Comparison of ENCODE assay signal across 8 cellular contexts in the genomic region with DNA sequence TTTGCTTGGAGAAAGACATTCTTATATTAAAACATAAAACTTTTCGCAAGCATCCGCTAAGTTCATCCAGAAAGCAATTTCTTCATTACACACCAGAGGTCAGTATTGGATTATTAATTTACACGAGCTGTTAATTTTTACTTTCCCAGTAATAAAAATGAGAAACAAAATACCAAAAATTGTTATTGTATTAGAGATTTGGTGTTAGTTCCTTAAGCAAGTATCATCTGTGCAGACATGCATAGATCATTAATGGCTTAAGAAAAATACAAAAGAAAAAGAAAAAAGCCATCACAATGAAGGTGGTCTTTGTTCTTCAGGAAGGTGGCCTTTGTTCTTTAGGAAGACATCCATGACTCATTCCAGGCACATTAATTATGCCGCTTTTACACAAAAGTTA.
DNase-seq lines count a peak whose midpoint lies in the region; TF ChIP-seq lines count a peak whose summit lies in the region.

No MANE protein-coding gene starts in this region.

- H3K9me3 ChIP-seq in WERI-Rb-1 (ENCODE audit: severe bottlenecking): no peaks in the 10 kb centered on the region

- no peaks in the 10 kb centered on the region for H3K27me3 ChIP-seq in WERI-Rb-1 (ENCODE audit: insufficient read depth, low read depth, severe bottlenecking)

- TF ChIP-seq POLR2A in erythroblast (IDR thresholded peaks at IDR 0.05; ENCODE audit: low read length): no peak

- H3K36me3 ChIP-seq in WERI-Rb-1: no peaks in the 10 kb centered on the region

- DNase-seq in DMS153 treated with DMSO at 0.1 percent for 48 hours (lab: John Stamatoyannopoulos, UW; ENCODE audit: unreplicated experiment) (peak; percentile 44), DMS153 (lab: John Stamatoyannopoulos, UW) (no peak), NCI-H446 treated with DMSO at 0.1 percent for 48 hours (lab: John Stamatoyannopoulos, UW) (peak; percentile 17), erythroblast (lab: John Stamatoyannopoulos, UW) (peak; percentile 3 to 49), retinal pigment epithelial cell (ENCODE audit: low read depth) (no peak), HPDE6-E6E7 (ENCODE audit: extremely low spot score) (no peak), WERI-Rb-1 (no peak)
- no peak for DNase-seq in stimulated activated CD4-positive, alpha-beta T cell treated with anti-CD3 and anti-CD28 coated beads, Interleukin-4, amount 100 ng/mL, for 1 hour

- H3K27ac ChIP-seq in WERI-Rb-1: no peak overlapping the region

- no peak overlapping the region for H3K4me3 ChIP-seq in retinal pigment epithelial cell (ENCODE audit: low read length)
- no peak overlapping the region for H3K4me3 ChIP-seq in WERI-Rb-1 (ENCODE audit: low read depth, low read length)

- TF ChIP-seq CTCF in retinal pigment epithelial cell (conservative IDR thresholded peaks at IDR 0.05; ENCODE audit: low read depth, low read length) (peak; percentile 53), WERI-Rb-1 (IDR thresholded peaks at IDR 0.05; ENCODE audit: low read depth, low read length) (no peak)

Comparison
In these comparisons a context has a peak if more than half of its experiments do, and no peak if none do; other contexts are left out.
1. DNase-seq: peak in DMS153 treated with DMSO at 0.1 percent for 48 hours (single experiment), NCI-H446 treated with DMSO at 0.1 percent for 48 hours (single experiment) and erythroblast (2 of 2); none in DMS153 (single experiment), retinal pigment epithelial cell (single experiment), HPDE6-E6E7 (single experiment), stimulated activated CD4-positive, alpha-beta T cell treated with anti-CD3 and anti-CD28 coated beads, Interleukin-4, amount 100 ng/mL, for 1 hour (single experiment) and WERI-Rb-1 (single experiment).